2 cellular contexts compared by ENCODE assay signal in the genomic region with DNA sequence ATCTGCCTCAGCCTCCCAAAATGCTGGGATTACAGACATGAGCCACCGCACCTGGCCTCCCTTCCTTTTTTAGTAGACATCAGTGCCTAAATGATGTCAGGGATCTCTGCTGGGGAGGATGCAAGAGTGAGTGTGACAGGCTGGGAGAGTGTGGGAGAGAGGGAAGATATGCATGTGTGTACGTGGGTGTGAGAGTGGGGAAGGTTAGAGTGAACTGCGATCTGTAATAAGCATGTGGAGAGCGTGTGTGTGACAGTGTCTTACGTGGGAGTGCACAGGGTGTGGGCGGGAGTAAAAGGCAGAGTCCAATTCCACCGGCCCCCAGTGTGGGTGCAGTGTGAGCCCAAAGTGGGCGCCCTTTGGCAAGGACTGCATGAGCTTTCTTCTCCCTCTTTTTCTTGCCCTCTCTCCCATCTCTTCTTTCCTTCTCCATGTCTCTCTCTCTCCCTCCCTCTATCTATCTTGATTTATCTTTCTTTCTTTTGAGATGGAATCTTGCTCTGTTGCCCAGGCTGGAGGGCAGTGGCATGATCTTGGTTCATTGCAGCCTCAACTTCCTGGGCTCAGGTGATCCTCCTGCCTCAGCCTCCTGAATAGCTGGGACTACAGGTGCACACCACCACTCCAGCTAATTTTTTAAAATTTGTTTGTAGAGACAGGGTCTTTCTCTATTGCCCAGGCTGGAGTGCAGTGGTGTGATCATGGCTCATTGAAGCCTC.
TF ChIP-seq lines count a peak whose summit lies in the region.

No MANE protein-coding gene starts in this region.

TF ChIP-seq in H1, 55 proteins besides CTCF, POLR2A, EP300 and RAD21:
- TF ChIP-seq SIN3A (conservative IDR thresholded peaks at IDR 0.05 in 1 of 2, IDR thresholded peaks at IDR 0.05 in 1 of 2; ENCODE audit: low read depth in 1 of 2, low read length in 2 of 2) (no peak), BCL11A (IDR thresholded peaks at IDR 0.05; ENCODE audit: low read depth in 2 of 2, low read length in 2 of 2) (no peak), BACH1 (IDR thresholded peaks at IDR 0.05; ENCODE audit: low read length) (no peak), CHD1 (IDR thresholded peaks at IDR 0.05; ENCODE audit: low read depth, low read length) (no peak), SRF (IDR thresholded peaks at IDR 0.05; ENCODE audit: low read depth, low read length) (no peak), SP2 (IDR thresholded peaks at IDR 0.05; ENCODE audit: low read length) (no peak), ASH2L (IDR thresholded peaks at IDR 0.05; ENCODE audit: low read length) (no peak), RFX5 (IDR thresholded peaks at IDR 0.05; ENCODE audit: borderline replicate concordance, low read depth, low read length) (no peak), CEBPB (IDR thresholded peaks at IDR 0.05; ENCODE audit: low read depth, low read length) (no peak), CREB1 (IDR thresholded peaks at IDR 0.05) (no peak), CHD2 (IDR thresholded peaks at IDR 0.05; ENCODE audit: low read length) (no peak), TAF1 (IDR thresholded peaks at IDR 0.05; ENCODE audit: low read depth, low read length) (no peak), RXRA (IDR thresholded peaks at IDR 0.05; ENCODE audit: insufficient read depth, low read depth, low read length) (no peak), TBP (IDR thresholded peaks at IDR 0.05; ENCODE audit: low read depth, low read length) (no peak)
- TF ChIP-seq, protein P1, sequence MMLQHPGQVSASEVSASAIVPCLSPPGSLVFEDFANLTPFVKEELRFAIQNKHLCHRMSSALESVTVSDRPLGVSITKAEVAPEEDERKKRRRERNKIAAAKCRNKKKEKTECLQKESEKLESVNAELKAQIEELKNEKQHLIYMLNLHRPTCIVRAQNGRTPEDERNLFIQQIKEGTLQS (IDR thresholded peaks at IDR 0.05; ENCODE audit: insufficient read depth, low read depth, low read length): no peak
- TF ChIP-seq, protein P2, sequence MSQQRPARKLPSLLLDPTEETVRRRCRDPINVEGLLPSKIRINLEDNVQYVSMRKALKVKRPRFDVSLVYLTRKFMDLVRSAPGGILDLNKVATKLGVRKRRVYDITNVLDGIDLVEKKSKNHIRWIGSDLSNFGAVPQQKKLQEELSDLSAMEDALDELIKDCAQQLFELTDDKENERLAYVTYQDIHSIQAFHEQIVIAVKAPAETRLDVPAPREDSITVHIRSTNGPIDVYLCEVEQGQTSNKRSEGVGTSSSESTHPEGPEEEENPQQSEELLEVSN (IDR thresholded peaks at IDR 0.05): no peak

TF ChIP-seq in SK-N-SH treated with all-trans-retinoic acid at 6 μM for 48 hours, 23 proteins besides CTCF, POLR2A, EP300 and RAD21:
- TF ChIP-seq RARB (CRISPR knock-in tag; IDR thresholded peaks at IDR 0.05): no peak
- TF ChIP-seq PPARA (CRISPR knock-in tag; IDR thresholded peaks at IDR 0.05; ENCODE audit: borderline replicate concordance): no peak
- TF ChIP-seq, protein P3, sequence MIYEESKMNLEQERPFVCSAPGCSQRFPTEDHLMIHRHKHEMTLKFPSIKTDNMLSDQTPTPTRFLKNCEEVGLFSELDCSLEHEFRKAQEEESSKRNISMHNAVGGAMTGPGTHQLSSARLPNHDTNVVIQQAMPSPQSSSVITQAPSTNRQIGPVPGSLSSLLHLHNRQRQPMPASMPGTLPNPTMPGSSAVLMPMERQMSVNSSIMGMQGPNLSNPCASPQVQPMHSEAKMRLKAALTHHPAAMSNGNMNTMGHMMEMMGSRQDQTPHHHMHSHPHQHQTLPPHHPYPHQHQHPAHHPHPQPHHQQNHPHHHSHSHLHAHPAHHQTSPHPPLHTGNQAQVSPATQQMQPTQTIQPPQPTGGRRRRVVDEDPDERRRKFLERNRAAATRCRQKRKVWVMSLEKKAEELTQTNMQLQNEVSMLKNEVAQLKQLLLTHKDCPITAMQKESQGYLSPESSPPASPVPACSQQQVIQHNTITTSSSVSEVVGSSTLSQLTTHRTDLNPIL (CRISPR knock-in tag; IDR thresholded peaks at IDR 0.05; ENCODE audit: low read depth): no peak
